Comparison of ENCODE assay signal across 8 cellular contexts in genomic region chr6:3119040-3119723, GRCh38. TPM values are rescaled to one million over a fixed set of nuclear protein-coding genes. Genes with fewer than 3 reads are reported as not detected.
DNase-seq lines count a peak whose midpoint lies in the region; ATAC-seq and TF ChIP-seq lines count a peak whose summit lies in the region.

No MANE protein-coding gene starts in this region.

- H3K27ac ChIP-seq in heart right ventricle (peak overlapping the region in 9 of 10 donors; percentile 75 to 96 (median 91)), psoas muscle (peak overlapping the region; percentile 88)

- CTCF ChIA-PET in Calu3 (lab: Charles Lee), result interaction anchor here (1.0 kb wide), 1 partner anchor 132 kb away, joined by 4 read pairs; no protein-coding TSS in a partner anchor
- CTCF ChIA-PET in activated CD8-positive, alpha-beta T cell treated with anti-CD3 and anti-CD28 coated beads, Interleukin-2, amount 10 ng/mL, durations not matched to agents 7 days and 5 days (lab: Charles Lee), result interaction anchor here (1.2 kb wide), 2 partner anchors 50 to 132 kb away, joined by 3 to 5 read pairs; no protein-coding TSS in a partner anchor

- H3K4me3 ChIP-seq in heart right ventricle (peak overlapping the region; percentile 63 to 96 (median 79)), psoas muscle (peak overlapping the region; percentile 86)

- H3K36me3 ChIP-seq in heart right ventricle (peaks cover 0 to 18% (median 12%) of the 10 kb centered on the region in 9 donors), psoas muscle (ENCODE audit: insufficient read depth in 1 of 2, low read depth in 1 of 2) (peaks cover 4 to 14% of the 10 kb centered on the region in 2 donors)

- H3K4me1 Mint-ChIP-seq in Calu3 (ENCODE audit: low read depth, unreplicated experiment), result peaks cover 6% of the 10 kb centered on the region
- peaks cover 20% of the 10 kb centered on the region for H3K4me1 Mint-ChIP-seq in activated CD8-positive, alpha-beta T cell treated with anti-CD3 and anti-CD28 coated beads, Interleukin-2, amount 10 ng/mL, durations not matched to agents 7 days and 5 days (ENCODE audit: low read depth)

- intact Hi-C loops in Calu3 (cut with micrococcal nuclease; ENCODE audit: unreplicated experiment), result no loop called here
- intact Hi-C loops in heart right ventricle (cut with DNase I), result loop anchor here in 3 of 10 donors (5.0 to 10.0 kb wide), 2 partner anchors 47 to 236 kb away; no protein-coding TSS in a partner anchor
- intact Hi-C loops in psoas muscle (cut with DNase I), result loop anchor here in 1 of 2 donors (5.0 kb wide), 1 partner anchor 42 kb away; no protein-coding TSS in a partner anchor

- peak; percentile 5 for DNase-seq in Calu3
- DNase-seq in activated CD8-positive, alpha-beta T cell treated with anti-CD3 and anti-CD28 coated beads, Interleukin-2, amount 10 ng/mL, durations not matched to agents 7 days and 5 days, result peak; percentile 26
- DNase-seq in heart right ventricle, result no peak
- no peak for DNase-seq in psoas muscle
- DNase-seq in H4 (ENCODE audit: low spot score), result no peak
- DNase-seq in activated CD4-positive, alpha-beta T cell treated with anti-CD3 and anti-CD28 coated beads, Interleukin-2, amount 50 U/mL, for 1 hour, result no peak

- POLR2A ChIA-PET in activated CD8-positive, alpha-beta T cell treated with anti-CD3 and anti-CD28 coated beads, Interleukin-2, amount 10 ng/mL, durations not matched to agents 7 days and 5 days (lab: Charles Lee), result no interaction called here

- H3K27me3 ChIP-seq in heart right ventricle (no peaks in the 10 kb centered on the region), psoas muscle (ENCODE audit: insufficient read depth in 3 of 3, low read length in 2 of 3) (no peaks in the 10 kb centered on the region)

- no TSS peak for BruUV-seq in Calu3 (replicated peaks; lab: Mats Ljungman, UMichigan)

- TF ChIP-seq CTCF in Calu3 (IDR thresholded peaks at IDR 0.05; ENCODE audit: unreplicated experiment) (no peak), heart right ventricle (IDR thresholded peaks at IDR 0.05) (no peak), psoas muscle (IDR thresholded peaks at IDR 0.05) (no peak)

- 23 to 24% methylated on average over 19 of the region's 19 CpGs for WGBS in heart right ventricle, 2 donors
- WGBS in psoas muscle, 3 donors, result 19 to 22% (median 21%) methylated on average over 19 of the region's 19 CpGs

- H3K27ac Mint-ChIP-seq in Calu3 (ENCODE audit: unreplicated experiment), result no peak overlapping the region
- no peak overlapping the region for H3K27ac Mint-ChIP-seq in activated CD8-positive, alpha-beta T cell treated with anti-CD3 and anti-CD28 coated beads, Interleukin-2, amount 10 ng/mL, durations not matched to agents 7 days and 5 days

- H3K36me3 Mint-ChIP-seq in Calu3 (ENCODE audit: insufficient read depth, unreplicated experiment), result peaks cover 20% of the 10 kb centered on the region
- peaks cover 8% of the 10 kb centered on the region for H3K36me3 Mint-ChIP-seq in activated CD8-positive, alpha-beta T cell treated with anti-CD3 and anti-CD28 coated beads, Interleukin-2, amount 10 ng/mL, durations not matched to agents 7 days and 5 days (ENCODE audit: low read depth)

- peak; percentile 40 for ATAC-seq in GM19455 (IDR thresholded peaks at IDR 0.05; ENCODE audit: unreplicated experiment)
- ATAC-seq in HG03469 (IDR thresholded peaks at IDR 0.05; ENCODE audit: unreplicated experiment), result peak; percentile 3
- ATAC-seq in activated CD8-positive, alpha-beta T cell treated with anti-CD3 and anti-CD28 coated beads, Interleukin-2, amount 10 ng/mL, durations not matched to agents 7 days and 5 days, result peak; percentile 30
- peak; percentile 0 to 42 (median 30) for ATAC-seq in heart right ventricle
- ATAC-seq in psoas muscle, result peak; percentile 13 to 38 (median 28)

- no peaks in the 10 kb centered on the region for H3K9me3 ChIP-seq in heart right ventricle
- no peaks in the 10 kb centered on the region for H3K9me3 ChIP-seq in psoas muscle

- no peaks in the 10 kb centered on the region for H3K27me3 Mint-ChIP-seq in Calu3 (ENCODE audit: unreplicated experiment)
- peaks cover 2% of the 10 kb centered on the region for H3K27me3 Mint-ChIP-seq in activated CD8-positive, alpha-beta T cell treated with anti-CD3 and anti-CD28 coated beads, Interleukin-2, amount 10 ng/mL, durations not matched to agents 7 days and 5 days (ENCODE audit: low read depth)

- peaks cover 0 to 18% (median 12%) of the 10 kb centered on the region in 9 donors for H3K4me1 ChIP-seq in heart right ventricle
- peaks cover 9% of the 10 kb centered on the region for H3K4me1 ChIP-seq in psoas muscle

- peak overlapping the region; percentile 86 for H3K4me3 Mint-ChIP-seq in Calu3 (ENCODE audit: low read depth, unreplicated experiment)
- H3K4me3 Mint-ChIP-seq in activated CD8-positive, alpha-beta T cell treated with anti-CD3 and anti-CD28 coated beads, Interleukin-2, amount 10 ng/mL, durations not matched to agents 7 days and 5 days, result peak overlapping the region; percentile 84

- H3K9me3 Mint-ChIP-seq in Calu3 (ENCODE audit: low read depth, unreplicated experiment), result no peaks in the 10 kb centered on the region
- no peaks in the 10 kb centered on the region for H3K9me3 Mint-ChIP-seq in activated CD8-positive, alpha-beta T cell treated with anti-CD3 and anti-CD28 coated beads, Interleukin-2, amount 10 ng/mL, durations not matched to agents 7 days and 5 days (ENCODE audit: insufficient read depth)

RNA-seq across cellular contexts. Expression of gene BPHL, which starts 0.7 kb away (rescaled TPM):
- total RNA-seq in Calu3 (2022) (15.1 and 18.4 TPM in 2 replicates), heart right ventricle (10 to 100 TPM; 14.5 to 44.4 (median 21.0) TPM), psoas muscle (10 to 100 TPM in 3 of 4 donors, 1 to 10 TPM in 1; 6.7 to 22.8 (median 13.5) TPM)
- total RNA-seq in activated CD8-positive, alpha-beta T cell treated with anti-CD3 and anti-CD28 coated beads, Interleukin-2, amount 10 ng/mL, durations not matched to agents 7 days and 5 days, result 1 to 10 TPM; 5.5 to 8.0 TPM
- polyA plus RNA-seq in heart right ventricle (10 to 100 TPM in 1 of 2 donors, 1 to 10 TPM in 1; 5.3 to 22.6 TPM), psoas muscle (1 to 10 TPM; 6.8 to 9.0 (median 7.3) TPM)
- 19.0 and 21.6 TPM in 2 replicates for total RNA-seq in H4 (2014; rRNA removed; shearing (Covaris generic))

RNA-seq across cellular contexts. Expression of gene TUBB2A, which starts 38.2 kb away (rescaled TPM):
- total RNA-seq in Calu3 (2022), result 16.0 and 17.6 TPM in 2 replicates
- 1 to 10 TPM; 2.7 to 3.5 TPM for total RNA-seq in activated CD8-positive, alpha-beta T cell treated with anti-CD3 and anti-CD28 coated beads, Interleukin-2, amount 10 ng/mL, durations not matched to agents 7 days and 5 days
- total RNA-seq in heart right ventricle, result 10 to 100 TPM in 9 of 10 donors, 1 to 10 TPM in 1; 7.0 to 49.6 (median 17.5) TPM
- polyA plus RNA-seq in heart right ventricle, result 10 to 100 TPM; 10.2 to 59.3 TPM
- 10 to 100 TPM; 25.3 to 58.0 (median 40.5) TPM for total RNA-seq in psoas muscle
- polyA plus RNA-seq in psoas muscle, result 10 to 100 TPM; 35.4 to 83.4 (median 47.1) TPM
- total RNA-seq in H4 (2014; rRNA removed; shearing (Covaris generic)), result 46.3 and 49.0 TPM in 2 replicates

RNA-seq across cellular contexts. Expression of gene RIPK1, which starts 50.9 kb away (rescaled TPM):
- total RNA-seq in Calu3 (2022) (11.5 and 11.6 TPM in 2 replicates), heart right ventricle (10 to 100 TPM in 2 of 10 donors, 1 to 10 TPM in 8; 5.1 to 12.2 (median 6.4) TPM), psoas muscle (10 to 100 TPM in 1 of 4 donors, 1 to 10 TPM in 3; 6.2 to 10.4 (median 7.2) TPM)
- 10 to 100 TPM; 28.0 to 28.1 TPM for total RNA-seq in activated CD8-positive, alpha-beta T cell treated with anti-CD3 and anti-CD28 coated beads, Interleukin-2, amount 10 ng/mL, durations not matched to agents 7 days and 5 days
- polyA plus RNA-seq in heart right ventricle (10 to 100 TPM in 1 of 2 donors, 1 to 10 TPM in 1; 6.1 to 12.9 TPM), psoas muscle (10 to 100 TPM in 1 of 3 donors, 1 to 10 TPM in 2; 5.6 to 10.6 (median 7.1) TPM)
- 10.1 and 14.2 TPM in 2 replicates for total RNA-seq in H4 (2014; rRNA removed; shearing (Covaris generic))

Comparison
In these comparisons a context has a peak if more than half of its experiments do, and no peak if none do; other contexts are left out.
1. DNase-seq: peak in Calu3 (single experiment) and activated CD8-positive, alpha-beta T cell treated with anti-CD3 and anti-CD28 coated beads, Interleukin-2, amount 10 ng/mL, durations not matched to agents 7 days and 5 days (single experiment); none in heart right ventricle (0 of 2), psoas muscle (0 of 2), H4 (single experiment) and activated CD4-positive, alpha-beta T cell treated with anti-CD3 and anti-CD28 coated beads, Interleukin-2, amount 50 U/mL, for 1 hour (single experiment).
2. Peak in every context shown above with its lines, with median percentiles within 50 percentile points of each other: ATAC-seq.